In the genomic region with DNA sequence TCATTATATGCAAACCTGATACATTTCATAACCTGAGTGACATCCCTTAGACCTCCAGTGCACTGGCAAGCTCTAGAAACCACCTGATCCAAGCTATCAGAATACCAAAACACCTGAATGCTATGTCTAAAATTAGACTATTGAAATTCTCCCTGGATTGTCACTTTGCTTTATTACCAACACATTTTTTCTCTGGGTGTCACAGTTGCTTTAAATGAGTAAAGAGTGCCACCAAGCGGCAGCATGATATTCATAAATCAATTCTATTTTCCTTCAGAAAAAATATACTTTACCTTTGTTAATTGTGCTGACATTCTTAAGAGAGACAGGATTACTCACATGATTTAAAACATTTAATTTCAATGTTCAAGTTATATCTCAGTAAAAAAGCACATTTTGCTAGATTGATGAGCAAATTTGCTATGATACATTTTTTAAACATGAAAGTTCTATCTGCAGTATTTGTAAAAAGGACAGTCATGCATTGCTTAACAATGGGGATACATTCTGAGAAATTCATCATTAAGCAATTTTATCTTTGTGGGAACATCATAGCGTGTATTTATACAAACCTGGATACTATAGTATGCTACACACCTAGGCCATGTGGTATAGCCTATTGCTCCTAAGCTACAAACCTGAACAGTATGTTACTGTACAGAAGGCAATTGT, we compare ENCODE assay signal across 7 cellular contexts.
DNase-seq lines count a peak whose midpoint lies in the region; ATAC-seq, FAIRE-seq and TF ChIP-seq lines count a peak whose summit lies in the region.

No MANE protein-coding gene starts in this region.

- no peaks in the 10 kb centered on the region for H3K9me3 Mint-ChIP-seq in activated T-cell treated with anti-CD3 and anti-CD28 coated beads, Interleukin-2, amount 50 U/mL, for 4 hours

- peak; percentile 23 for TF ChIP-seq CTCF in HFF-Myc (IDR thresholded peaks at IDR 0.05; ENCODE audit: low read depth, low read length, missing control alignments)

- DNase-seq in EL (peak; percentile 52), HFF-Myc (ENCODE audit: extremely low read depth, low read depth) (no peak), NCI-H460 (ENCODE audit: extremely low read depth, low read depth) (peak; percentile 55), frontal cortex (ENCODE audit: low spot score in 2 of 2) (peak; percentile 24 to 31), skeletal muscle cell (ENCODE audit: low read depth) (peak; percentile 4)
- peak; percentile 9 for DNase-seq in activated T-cell treated with anti-CD3 and anti-CD28 coated beads, Interleukin-2, amount 50 U/mL, for 4 hours
- DNase-seq in NK-92 treated with Interleukin-12 subunit alpha and Interleukin-12 subunit beta, amount 100 ng/mL, for 24 hours (lab: John Stamatoyannopoulos, UW), result no peak

- no peaks in the 10 kb centered on the region for H3K36me3 Mint-ChIP-seq in activated T-cell treated with anti-CD3 and anti-CD28 coated beads, Interleukin-2, amount 50 U/mL, for 4 hours (ENCODE audit: insufficient read depth)

- ATAC-seq in activated T-cell treated with anti-CD3 and anti-CD28 coated beads, Interleukin-2, amount 50 U/mL, for 4 hours, result peak in 1 of 2 donors; percentile 43

- H3K4me1 Mint-ChIP-seq in activated T-cell treated with anti-CD3 and anti-CD28 coated beads, Interleukin-2, amount 50 U/mL, for 4 hours (ENCODE audit: low read depth), result peaks cover 9% of the 10 kb centered on the region

- H3K4me3 ChIP-seq in HFF-Myc (replicated peaks; ENCODE audit: low read depth, low read length) (no peak overlapping the region), skeletal muscle cell (ENCODE audit: low read depth, low read length) (no peak overlapping the region)

- H3K4me3 Mint-ChIP-seq in activated T-cell treated with anti-CD3 and anti-CD28 coated beads, Interleukin-2, amount 50 U/mL, for 4 hours, result no peak overlapping the region

- no peaks in the 10 kb centered on the region for H3K27me3 Mint-ChIP-seq in activated T-cell treated with anti-CD3 and anti-CD28 coated beads, Interleukin-2, amount 50 U/mL, for 4 hours (ENCODE audit: low read depth)

- FAIRE-seq in frontal cortex (lab: Jason Lieb, UNC), result peak; percentile 85

Comparison
In these comparisons a context has a peak if more than half of its experiments do, and no peak if none do; other contexts are left out.
1. DNase-seq: peak in EL (single experiment), NCI-H460 (single experiment), activated T-cell treated with anti-CD3 and anti-CD28 coated beads, Interleukin-2, amount 50 U/mL, for 4 hours (single experiment), frontal cortex (2 of 2) and skeletal muscle cell (single experiment); none in HFF-Myc (single experiment) and NK-92 treated with Interleukin-12 subunit alpha and Interleukin-12 subunit beta, amount 100 ng/mL, for 24 hours (single experiment).